In genomic region chr2:111072220-111072871, GRCh38 we compare ENCODE assay signal across 10 cellular contexts. TPM values are rescaled to one million over a fixed set of nuclear protein-coding genes. Genes with fewer than 3 reads are reported as not detected.
DNase-seq lines count a peak whose midpoint lies in the region; ATAC-seq and TF ChIP-seq lines count a peak whose summit lies in the region.
"Had no signal": no experiment of that assay in that cellular context is flagged by ENCODE, and none has a peak within 500 bp of the region (broad histone marks: within the 10 kb centered on the region; RNA-seq: fewer than 3 reads in every experiment).

No MANE protein-coding gene starts in this region.

- peak overlapping the region; percentile 35 for H3K27ac ChIP-seq in RWPE2 (ENCODE audit: poor library complexity, severe bottlenecking)
- H3K27ac ChIP-seq in skeletal muscle tissue (ENCODE audit: low read depth, low read length) = peak overlapping the region; percentile 10

- ATAC-seq in RWPE2 (ENCODE audit: low read depth) = peak; percentile 82
- ATAC-seq in activated naive CD4-positive, alpha-beta T cell treated with anti-CD3 and anti-CD28 coated beads, Interleukin-2, amount 50 U/mL, for 72 hours = no peak
- ATAC-seq: effector memory CD8-positive, alpha-beta T cell; T-helper 17 cell had no signal

- H3K27me3 ChIP-seq in RWPE2 (ENCODE audit: insufficient read depth, poor library complexity, severe bottlenecking) = peaks cover 1% of the 10 kb centered on the region
- H3K27me3 ChIP-seq in skeletal muscle tissue (ENCODE audit: control insufficient read depth in 3 of 3, insufficient read depth in 3 of 3, low read length in 3 of 3) = no peaks in the 10 kb centered on the region

- no peak overlapping the region for H3K27ac Mint-ChIP-seq in activated naive CD4-positive, alpha-beta T cell treated with anti-CD3 and anti-CD28 coated beads, Interleukin-2, amount 50 U/mL, for 72 hours
- H3K27ac Mint-ChIP-seq: T-helper 17 cell had no signal

- H3K9ac ChIP-seq in skeletal muscle tissue (ENCODE audit: low read depth in 1 of 3, low read length in 3 of 3) = no peak overlapping the region

- DNase-seq in H4 (ENCODE audit: low spot score) = peak; percentile 56
- no peak for DNase-seq in RWPE2 (ENCODE audit: low spot score)
- DNase-seq in fibroblast of pulmonary artery (ENCODE audit: low read depth) = peak; percentile 90
- DNase-seq in SIG-M5 treated with dmso at 0.1 percent for 504 hours (lab: John Stamatoyannopoulos, UW; ENCODE audit: unreplicated experiment) = no peak
- DNase-seq in activated naive CD4-positive, alpha-beta T cell treated with anti-CD3 and anti-CD28 coated beads, Interleukin-2, amount 50 U/mL, for 72 hours (ENCODE audit: low spot score in 2 of 2) = no peak
- DNase-seq in SHP77 (lab: John Stamatoyannopoulos, UW) = no peak
- no peak for DNase-seq in activated CD8-positive, alpha-beta memory T cell treated with anti-CD3 and anti-CD28 coated beads for 24 hours
- DNase-seq: effector memory CD8-positive, alpha-beta T cell; T-helper 17 cell had no signal

- TF ChIP-seq CTCF in RWPE2 (IDR thresholded peaks at IDR 0.05; ENCODE audit: poor library complexity, severe bottlenecking) = no peak
- no peak for TF ChIP-seq CTCF in fibroblast of pulmonary artery (IDR thresholded peaks at IDR 0.05; ENCODE audit: low read length, missing control alignments)

- no peak overlapping the region for H3K4me3 ChIP-seq in RWPE2 (ENCODE audit: severe bottlenecking)
- peak overlapping the region; percentile 2 for H3K4me3 ChIP-seq in fibroblast of pulmonary artery (replicated peaks; ENCODE audit: low read depth, low read length)
- H3K4me3 ChIP-seq in skeletal muscle tissue (ENCODE audit: low read length in 3 of 3) = no peak overlapping the region

- H3K4me1 ChIP-seq in RWPE2 (ENCODE audit: insufficient read depth, poor library complexity, severe bottlenecking) = peaks cover 24% of the 10 kb centered on the region
- H3K4me1 ChIP-seq in skeletal muscle tissue (ENCODE audit: control insufficient read depth in 3 of 3, insufficient read depth in 3 of 3, low read length in 3 of 3) = peaks cover 5 to 8% (median 8%) of the 10 kb centered on the region in 3 donors

- H3K9me3 Mint-ChIP-seq in activated naive CD4-positive, alpha-beta T cell treated with anti-CD3 and anti-CD28 coated beads, Interleukin-2, amount 50 U/mL, for 72 hours = peaks cover 0 to 25% of the 10 kb centered on the region in 2 donors

- peaks cover 0 to 19% of the 10 kb centered on the region in 2 donors for H3K36me3 Mint-ChIP-seq in activated naive CD4-positive, alpha-beta T cell treated with anti-CD3 and anti-CD28 coated beads, Interleukin-2, amount 50 U/mL, for 72 hours

- no peaks in the 10 kb centered on the region for H3K36me3 ChIP-seq in RWPE2 (ENCODE audit: low read depth)
- H3K36me3 ChIP-seq in skeletal muscle tissue (ENCODE audit: control insufficient read depth in 3 of 3, insufficient read depth in 3 of 3, low read length in 3 of 3) = no peaks in the 10 kb centered on the region

- H3K9me3 ChIP-seq in RWPE2 (ENCODE audit: severe bottlenecking) (peaks cover 13% of the 10 kb centered on the region), skeletal muscle tissue (ENCODE audit: control insufficient read depth in 3 of 3, low read length in 3 of 3) (peaks cover 0 to 4% (median 3%) of the 10 kb centered on the region in 3 donors)

RNA-seq across cellular contexts. Expression of gene BCL2L11, which starts 48.4 kb away (rescaled TPM):
- 2.4 and 2.7 TPM in 2 replicates for total RNA-seq in H4 (2014; rRNA removed; shearing (Covaris generic))
- 6.3 TPM for total RNA-seq in skeletal muscle tissue
- 10 to 100 TPM; 11.0 to 40.2 TPM for total RNA-seq in activated naive CD4-positive, alpha-beta T cell treated with anti-CD3 and anti-CD28 coated beads, Interleukin-2, amount 50 U/mL, for 72 hours

Comparison
In these comparisons a context has a peak if more than half of its experiments do, and no peak if none do; other contexts are left out.
1. DNase-seq: peak in H4 (single experiment) and fibroblast of pulmonary artery (single experiment); none in RWPE2 (single experiment), SIG-M5 treated with dmso at 0.1 percent for 504 hours (single experiment), activated naive CD4-positive, alpha-beta T cell treated with anti-CD3 and anti-CD28 coated beads, Interleukin-2, amount 50 U/mL, for 72 hours (0 of 2), SHP77 (0 of 2) and activated CD8-positive, alpha-beta memory T cell treated with anti-CD3 and anti-CD28 coated beads for 24 hours (single experiment).